ENCODE assay signal across 13 cellular contexts in the genomic region with DNA sequence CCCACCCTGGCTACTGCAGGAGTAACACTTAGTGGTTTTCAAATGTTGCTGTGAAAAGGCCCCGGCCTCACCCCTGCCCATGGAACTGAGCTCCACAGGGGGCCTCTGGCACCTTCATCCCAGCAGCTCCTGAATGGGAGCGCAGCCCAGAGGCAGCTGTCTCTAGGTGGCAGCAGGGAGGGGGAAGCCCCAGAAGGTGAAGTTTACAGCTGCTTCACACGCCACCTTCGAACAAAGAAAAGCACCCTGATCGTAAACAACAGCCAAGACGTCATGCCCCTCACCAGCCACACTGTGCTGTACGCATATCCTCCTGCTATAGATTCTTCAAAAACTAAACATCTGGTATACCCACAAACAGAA.
A peak's percentile ranks its signal among the peaks of the same experiment; 100 is the strongest.
DNase-seq lines count a peak whose midpoint lies in the region; ATAC-seq and TF ChIP-seq lines count a peak whose summit lies in the region.
"Had no signal": no experiment of that assay in that cellular context is flagged by ENCODE, and none has a peak within 500 bp of the region (broad histone marks: within the 10 kb centered on the region; RNA-seq: fewer than 3 reads in every experiment).

No MANE protein-coding gene starts in this region.

- H3K9me3 ChIP-seq in esophagus muscularis mucosa, result no peaks in the 10 kb centered on the region
- no peaks in the 10 kb centered on the region for H3K9me3 ChIP-seq in tibial artery
- H3K9me3 ChIP-seq: upper lobe of left lung had no signal

- H3K27ac ChIP-seq in mesendoderm (ENCODE audit: low read depth, low read length) (no peak overlapping the region), esophagus muscularis mucosa (replicated peaks in 1 of 4) (no peak overlapping the region), tibial artery (no peak overlapping the region)
- H3K27ac ChIP-seq: SJSA1, upper lobe of left lung had no signal

- TF ChIP-seq POLR2A in esophagus muscularis mucosa (IDR thresholded peaks at IDR 0.05; ENCODE audit: low read depth), result no peak

- no peak overlapping the region for H2BK15ac ChIP-seq in mesendoderm (replicated peaks; ENCODE audit: low read depth)

- H3K18ac ChIP-seq in mesendoderm (ENCODE audit: low read length), result no peak overlapping the region

- H3K27me3 ChIP-seq in mesendoderm (ENCODE audit: insufficient read depth, low read length, poor library complexity) (no peaks in the 10 kb centered on the region), esophagus muscularis mucosa (no peaks in the 10 kb centered on the region), tibial artery (peaks cover 0 to 17% of the 10 kb centered on the region in 2 donors)
- H3K27me3 ChIP-seq: SJSA1, upper lobe of left lung had no signal

- TF ChIP-seq EP300 in esophagus muscularis mucosa (IDR thresholded peaks at IDR 0.05), result no peak

- TF ChIP-seq CTCF in GM10266 (IDR thresholded peaks at IDR 0.05; ENCODE audit: control insufficient read depth, insufficient read depth, low read depth, missing control alignments) (peak; percentile 11), esophagus muscularis mucosa (IDR thresholded peaks at IDR 0.05) (no peak), tibial artery (IDR thresholded peaks at IDR 0.05) (no peak)

- no peak overlapping the region for H2BK5ac ChIP-seq in mesendoderm (ENCODE audit: low read length)

- H2AK5ac ChIP-seq in mesendoderm (ENCODE audit: low read length), result no peak overlapping the region

- H3K9ac ChIP-seq in mesendoderm (ENCODE audit: low read length), result peak overlapping the region; percentile 8

- H3K79me1 ChIP-seq in mesendoderm (ENCODE audit: low read length), result no peaks in the 10 kb centered on the region

- H2BK120ac ChIP-seq in mesendoderm (ENCODE audit: low read depth, low read length), result no peak overlapping the region

- in situ Hi-C loops in SK-MEL-5 (cut with HindIII; ENCODE audit: low pct_unique_long_range_greater_than_20kb, low sequenced_read_pairs), result no loop called here

- H4K8ac ChIP-seq in mesendoderm (ENCODE audit: low read depth, low read length), result no peak overlapping the region

- no peak overlapping the region for H3K4me3 ChIP-seq in mesendoderm (ENCODE audit: low read length)
- no peak overlapping the region for H3K4me3 ChIP-seq in esophagus muscularis mucosa
- no peak overlapping the region for H3K4me3 ChIP-seq in tibial artery
- H3K4me3 ChIP-seq: SJSA1, upper lobe of left lung had no signal

- no peak overlapping the region for H3K56ac ChIP-seq in mesendoderm (ENCODE audit: low read length)

- H3K4ac ChIP-seq in mesendoderm (ENCODE audit: low read depth, low read length), result no peak overlapping the region

- intact Hi-C loops in esophagus muscularis mucosa (cut with DNase I) (no loop called here), tibial artery (cut with DNase I; ENCODE audit: low total_unique reads) (no loop called here)

- H3K79me2 ChIP-seq in mesendoderm (ENCODE audit: control insufficient read depth, insufficient read depth, low read length), result no peaks in the 10 kb centered on the region

- no peaks in the 10 kb centered on the region for H3K36me3 ChIP-seq in mesendoderm (ENCODE audit: control insufficient read depth, insufficient read depth, low read length)
- H3K36me3 ChIP-seq in esophagus muscularis mucosa, result no peaks in the 10 kb centered on the region
- no peaks in the 10 kb centered on the region for H3K36me3 ChIP-seq in tibial artery
- H3K36me3 ChIP-seq: SJSA1, upper lobe of left lung had no signal

- H3K4me1 ChIP-seq in mesendoderm (ENCODE audit: control insufficient read depth, low read depth, low read length) (no peaks in the 10 kb centered on the region), esophagus muscularis mucosa (no peaks in the 10 kb centered on the region), tibial artery (no peaks in the 10 kb centered on the region)
- H3K4me1 ChIP-seq: upper lobe of left lung had no signal

- H3K4me2 ChIP-seq in mesendoderm (ENCODE audit: low read length), result no peak overlapping the region

- no peak for DNase-seq in GM10266 (ENCODE audit: extremely low spot score)
- DNase-seq in NCI-H1436 treated with DMSO at 0.1 percent for 48 hours (lab: John Stamatoyannopoulos, UW), result peak; percentile 39
- DNase-seq in SK-MEL-5 (ENCODE audit: low read depth, low spot score), result peak; percentile 60
- DNase-seq in mesendoderm, result peak; percentile 52
- DNase-seq in esophagus muscularis mucosa (ENCODE audit: extremely low spot score), result no peak
- no peak for DNase-seq in tibial artery
- DNase-seq: activated effector memory CD4-positive, alpha-beta T cell treated with anti-CD3 and anti-CD28 coated beads, Interleukin-2, amount 50 U/mL, for 16 hours; GDM1; stimulated activated CD4-positive, alpha-beta T cell treated with anti-CD3 and anti-CD28 coated beads, Interleukin-1b, Interleukin-23, amount 100 ng/mL, for 48 hours; upper lobe of left lung had no signal

- ATAC-seq in GM21447 (IDR thresholded peaks at IDR 0.05; ENCODE audit: unreplicated experiment) (no peak), GM19351 (IDR thresholded peaks at IDR 0.05; ENCODE audit: unreplicated experiment) (no peak)

- no peak overlapping the region for H3K23ac ChIP-seq in mesendoderm (ENCODE audit: low read length)

- WGBS in mesendoderm (ENCODE audit: extremely low coverage, insufficient coverage, low lambda C conversion rate), result no CpG with 5 or more reads among the region's 7 CpGs
- 79% methylated on average over 5 of the region's 7 CpGs for WGBS in esophagus muscularis mucosa

- H4K5ac ChIP-seq in mesendoderm (ENCODE audit: low read length), result no peak overlapping the region

Comparison
In these comparisons a context has a peak if more than half of its experiments do, and no peak if none do; other contexts are left out.
1. DNase-seq: peak in NCI-H1436 treated with DMSO at 0.1 percent for 48 hours (single experiment), SK-MEL-5 (single experiment) and mesendoderm (single experiment); none in GM10266 (single experiment), esophagus muscularis mucosa (single experiment) and tibial artery (0 of 2).